Comparison of ENCODE assay signal across 12 cellular contexts in genomic region chr17:74778960-74779359, GRCh38. TPM values are rescaled to one million over a fixed set of nuclear protein-coding genes. Genes with fewer than 3 reads are reported as not detected.
DNase-seq lines count a peak whose midpoint lies in the region; ATAC-seq and TF ChIP-seq lines count a peak whose summit lies in the region.
"Had no signal": no experiment of that assay in that cellular context is flagged by ENCODE, and none has a peak within 500 bp of the region (broad histone marks: within the 10 kb centered on the region; RNA-seq: fewer than 3 reads in every experiment).

No MANE protein-coding gene starts in this region.

- TF ChIP-seq POLR2A in vagina (IDR thresholded peaks at IDR 0.05): no peak

- H3K9ac ChIP-seq in subcutaneous abdominal adipose tissue (ENCODE audit: low read length in 5 of 5): no peak overlapping the region

- ATAC-seq in central memory CD8-positive, alpha-beta T cell (replicated peaks; ENCODE audit: extremely low read depth, poor library complexity, severe bottlenecking): no peak

- H3K9me3 ChIP-seq in subcutaneous abdominal adipose tissue (ENCODE audit: control insufficient read depth in 5 of 5, low read length in 5 of 5) (no peaks in the 10 kb centered on the region), vagina (no peaks in the 10 kb centered on the region)

- no peaks in the 10 kb centered on the region for H3K9me3 Mint-ChIP-seq in activated T-cell treated with anti-CD3 and anti-CD28 coated beads, Interleukin-2, amount 50 U/mL, for 24 hours
- no peaks in the 10 kb centered on the region for H3K9me3 Mint-ChIP-seq in central memory CD8-positive, alpha-beta T cell

- H3K27me3 ChIP-seq in subcutaneous abdominal adipose tissue (ENCODE audit: control insufficient read depth in 5 of 5, insufficient read depth in 4 of 5, low read length in 5 of 5): no peaks in the 10 kb centered on the region
- no peaks in the 10 kb centered on the region for H3K27me3 ChIP-seq in vagina
- H3K27me3 ChIP-seq: cardiac muscle cell had no signal

- peak overlapping the region; percentile 41 for H3K4me3 Mint-ChIP-seq in activated T-cell treated with anti-CD3 and anti-CD28 coated beads, Interleukin-2, amount 50 U/mL, for 24 hours
- peak overlapping the region; percentile 31 for H3K4me3 Mint-ChIP-seq in central memory CD8-positive, alpha-beta T cell

- peaks cover 0 to 23% (median 18%) of the 10 kb centered on the region in 5 donors for H3K36me3 ChIP-seq in subcutaneous abdominal adipose tissue (ENCODE audit: control insufficient read depth in 5 of 5, insufficient read depth in 5 of 5, low read length in 5 of 5)
- no peaks in the 10 kb centered on the region for H3K36me3 ChIP-seq in vagina
- H3K36me3 ChIP-seq: cardiac muscle cell had no signal

- no peak for DNase-seq in activated T-cell treated with anti-CD3 and anti-CD28 coated beads, Interleukin-2, amount 50 U/mL, for 24 hours
- DNase-seq in activated T-cell treated with anti-CD3 and anti-CD28 coated beads, Interleukin-2, amount 50 U/mL, for 48 hours: no peak
- DNase-seq in RKO (ENCODE audit: low spot score) (peak; percentile 38), NCI-H524 treated with DMSO at 0.1 percent for 48 hours (lab: John Stamatoyannopoulos, UW) (no peak), vagina (ENCODE audit: extremely low spot score in 2 of 2) (no peak), DMS79 (lab: John Stamatoyannopoulos, UW) (no peak)
- no peak for DNase-seq in central memory CD8-positive, alpha-beta T cell (ENCODE audit: low spot score in 2 of 2)
- DNase-seq: kidney glomerular epithelial cell, NCI-H1092, NCI-H526 had no signal

- H3K4me3 ChIP-seq in subcutaneous abdominal adipose tissue (ENCODE audit: low read depth in 1 of 5, low read length in 5 of 5): no peak overlapping the region
- no peak overlapping the region for H3K4me3 ChIP-seq in vagina
- H3K4me3 ChIP-seq: cardiac muscle cell had no signal

- intact Hi-C loops in vagina (cut with DNase I): no loop called here

- peak overlapping the region; percentile 69 for H3K27ac ChIP-seq in subcutaneous abdominal adipose tissue (ENCODE audit: low read depth, low read length)
- H3K27ac ChIP-seq in vagina: no peak overlapping the region
- H3K27ac ChIP-seq: cardiac muscle cell had no signal

- H3K36me3 Mint-ChIP-seq in activated T-cell treated with anti-CD3 and anti-CD28 coated beads, Interleukin-2, amount 50 U/mL, for 24 hours (ENCODE audit: low read depth): peaks cover 57% of the 10 kb centered on the region
- H3K36me3 Mint-ChIP-seq in central memory CD8-positive, alpha-beta T cell (ENCODE audit: insufficient read depth): peaks cover 23% of the 10 kb centered on the region

- H3K27ac Mint-ChIP-seq in activated T-cell treated with anti-CD3 and anti-CD28 coated beads, Interleukin-2, amount 50 U/mL, for 24 hours: peak overlapping the region; percentile 90
- H3K27ac Mint-ChIP-seq in central memory CD8-positive, alpha-beta T cell (ENCODE audit: low read depth): no peak overlapping the region

- no peaks in the 10 kb centered on the region for H3K27me3 Mint-ChIP-seq in activated T-cell treated with anti-CD3 and anti-CD28 coated beads, Interleukin-2, amount 50 U/mL, for 24 hours
- H3K27me3 Mint-ChIP-seq in central memory CD8-positive, alpha-beta T cell: no peaks in the 10 kb centered on the region

- H3K4me1 ChIP-seq in subcutaneous abdominal adipose tissue (ENCODE audit: control insufficient read depth in 5 of 5, insufficient read depth in 5 of 5, low read length in 5 of 5) (peaks cover 12 to 48% (median 28%) of the 10 kb centered on the region in 5 donors), vagina (peaks cover 25% of the 10 kb centered on the region)

- H3K4me1 Mint-ChIP-seq in activated T-cell treated with anti-CD3 and anti-CD28 coated beads, Interleukin-2, amount 50 U/mL, for 24 hours (ENCODE audit: low read depth): peaks cover 63% of the 10 kb centered on the region
- peaks cover 65% of the 10 kb centered on the region for H3K4me1 Mint-ChIP-seq in central memory CD8-positive, alpha-beta T cell

- TF ChIP-seq CTCF in vagina (IDR thresholded peaks at IDR 0.05): no peak

RNA-seq across cellular contexts. Expression of gene NAT9, which starts 2.8 kb away (rescaled TPM):
- 28.5 TPM for total RNA-seq in vagina

RNA-seq across cellular contexts. Expression of gene NHERF1, which starts 30.5 kb away (rescaled TPM):
- 57.2 TPM for total RNA-seq in vagina

RNA-seq across cellular contexts. Expression of gene RAB37, which starts 41.9 kb away (rescaled TPM):
- total RNA-seq in vagina: 7.1 TPM
